In genomic region chr4:6509587-6509986, GRCh38 we compare ENCODE assay signal across 25 cellular contexts. TPM values are rescaled to one million over a fixed set of nuclear protein-coding genes. Genes with fewer than 3 reads are reported as not detected.
DNase-seq lines count a peak whose midpoint lies in the region; ATAC-seq, FAIRE-seq and TF ChIP-seq lines count a peak whose summit lies in the region.
"Had no signal": no experiment of that assay in that cellular context is flagged by ENCODE, and none has a peak within 500 bp of the region (broad histone marks: within the 10 kb centered on the region; RNA-seq: fewer than 3 reads in every experiment).

No MANE protein-coding gene starts in this region.

- H3K4me3 ChIP-seq in choroid plexus epithelial cell (ENCODE audit: low read depth, low read length), result no peak overlapping the region
- no peak overlapping the region for H3K4me3 ChIP-seq in WERI-Rb-1 (ENCODE audit: low read depth, low read length)
- H3K4me3 ChIP-seq: tibial artery had no signal

- H3K36me3 ChIP-seq in WERI-Rb-1, result no peaks in the 10 kb centered on the region
- H3K36me3 ChIP-seq: tibial artery had no signal

- peaks cover 12% of the 10 kb centered on the region for H3K9me3 Mint-ChIP-seq in progenitor cell of endocrine pancreas (ENCODE audit: low read depth)

- DNase-seq in Caki2 (ENCODE audit: low read depth), result peak; percentile 52
- DNase-seq in HTR-8/SVneo (ENCODE audit: insufficient read length, low spot score), result peak; percentile 19
- DNase-seq in choroid plexus epithelial cell (ENCODE audit: low read depth), result peak; percentile 12
- DNase-seq in progenitor cell of endocrine pancreas (ENCODE audit: low spot score, unreplicated experiment), result no peak
- DNase-seq in foreskin keratinocyte, result no peak
- no peak for DNase-seq in WERI-Rb-1
- DNase-seq in activated effector memory CD4-positive, alpha-beta T cell treated with Interleukin-2 at 50 U/mL for 16 hours, result no peak
- no peak for DNase-seq in stimulated activated CD4-positive, alpha-beta T cell treated with anti-CD3 and anti-CD28 coated beads, Interleukin-4, amount 100 ng/mL, for 1 hour
- DNase-seq: activated CD4-positive, alpha-beta T cell treated with anti-CD3 and anti-CD28 coated beads, Interleukin-2, amount 50 U/mL, for 48 hours; activated naive CD4-positive, alpha-beta T cell treated with anti-CD3 and anti-CD28 coated beads for 36 hours; anterior cingulate cortex; CD8-positive, alpha-beta memory T cell; cerebellar nuclear complex; effector memory CD4-positive, alpha-beta T cell; EL; midbrain; NCI-H146; NCI-H69; SHP77; small intestine; stimulated activated naive CD8-positive, alpha-beta T cell treated with anti-CD3 and anti-CD28 coated beads, Interleukin-15, Interleukin-2, amounts not matched to agents 100 U/mL and 50 U/mL, for 24 hours had no signal

- ATAC-seq in foreskin keratinocyte, result no peak
- ATAC-seq: HepG2; natural killer cell treated with Interleukin-12 subunit alpha and Interleukin-12 subunit beta and Interleukin-15 and Interleukin-18, amount 100 ng/mL, for 72 hours; stimulated activated naive CD8-positive, alpha-beta T cell treated with anti-CD3 and anti-CD28 coated beads, Interleukin-15, Interleukin-2, amounts not matched to agents 100 U/mL and 50 U/mL, for 24 hours had no signal

- H3K27me3 ChIP-seq in foreskin keratinocyte, result no peaks in the 10 kb centered on the region
- no peaks in the 10 kb centered on the region for H3K27me3 ChIP-seq in WERI-Rb-1 (ENCODE audit: insufficient read depth, low read depth, severe bottlenecking)
- H3K27me3 ChIP-seq: tibial artery had no signal

- H3K4me3 Mint-ChIP-seq in progenitor cell of endocrine pancreas (ENCODE audit: low read depth), result no peak overlapping the region
- H3K4me3 Mint-ChIP-seq: activated naive CD4-positive, alpha-beta T cell treated with anti-CD3 and anti-CD28 coated beads for 36 hours; CD8-positive, alpha-beta memory T cell; natural killer cell treated with Interleukin-12 subunit alpha and Interleukin-12 subunit beta and Interleukin-15 and Interleukin-18, amount 100 ng/mL, for 72 hours had no signal

- peaks cover 4% of the 10 kb centered on the region for H3K36me3 Mint-ChIP-seq in progenitor cell of endocrine pancreas (ENCODE audit: insufficient read depth)

- H3K4me1 ChIP-seq in foreskin keratinocyte, result no peaks in the 10 kb centered on the region
- H3K4me1 ChIP-seq: tibial artery had no signal

- H3K27ac Mint-ChIP-seq in progenitor cell of endocrine pancreas, result peak overlapping the region; percentile 6
- H3K27ac Mint-ChIP-seq: activated naive CD4-positive, alpha-beta T cell treated with anti-CD3 and anti-CD28 coated beads for 36 hours; CD8-positive, alpha-beta memory T cell; natural killer cell treated with Interleukin-12 subunit alpha and Interleukin-12 subunit beta and Interleukin-15 and Interleukin-18, amount 100 ng/mL, for 72 hours had no signal

- no peaks in the 10 kb centered on the region for H3K27me3 Mint-ChIP-seq in progenitor cell of endocrine pancreas

- H3K27ac ChIP-seq in foreskin keratinocyte, result no peak overlapping the region
- H3K27ac ChIP-seq in WERI-Rb-1, result no peak overlapping the region
- H3K27ac ChIP-seq: tibial artery had no signal

- peaks cover 9% of the 10 kb centered on the region for H3K4me1 Mint-ChIP-seq in progenitor cell of endocrine pancreas (ENCODE audit: low read depth)

- no peak for FAIRE-seq in HTR-8/SVneo (lab: Jason Lieb, UNC)
- FAIRE-seq: HepG2, small intestine had no signal

- TF ChIP-seq CTCF in choroid plexus epithelial cell (conservative IDR thresholded peaks at IDR 0.05; ENCODE audit: low read depth, low read length), result no peak
- TF ChIP-seq CTCF in progenitor cell of endocrine pancreas (IDR thresholded peaks at IDR 0.05; ENCODE audit: unreplicated experiment), result no peak
- no peak for TF ChIP-seq CTCF in foreskin keratinocyte (conservative IDR thresholded peaks at IDR 0.05)
- TF ChIP-seq CTCF in WERI-Rb-1 (IDR thresholded peaks at IDR 0.05; ENCODE audit: low read depth, low read length), result no peak

- in situ Hi-C loops in Caki2 (cut with HindIII; ENCODE audit: low pct_unique_long_range_greater_than_20kb, low sequenced_read_pairs), result no loop called here

- H3K9me3 ChIP-seq in WERI-Rb-1 (ENCODE audit: severe bottlenecking), result peaks cover 14% of the 10 kb centered on the region

RNA-seq across cellular contexts. Expression of gene PPP2R2C, which starts 37.2 kb away (rescaled TPM):
- total RNA-seq in Caki2 (2014; rRNA removed; shearing (Covaris generic); ENCODE audit: low replicate concordance), result 38.9 and 51.9 TPM in 2 replicates
- total RNA-seq in progenitor cell of endocrine pancreas (0.19 and 0.29 TPM in 2 replicates), foreskin keratinocyte (0.18 and 1.1 TPM in 2 replicates)
- polyA plus RNA-seq in foreskin keratinocyte, result 0.10 and 0.54 TPM in 2 replicates
- total RNA-seq: activated naive CD4-positive, alpha-beta T cell treated with anti-CD3 and anti-CD28 coated beads for 36 hours; CD8-positive, alpha-beta memory T cell; natural killer cell treated with Interleukin-12 subunit alpha and Interleukin-12 subunit beta and Interleukin-15 and Interleukin-18, amount 100 ng/mL, for 72 hours; T-helper 1 cell treated with Interleukin-12 subunit alpha and Interleukin-12 subunit beta and Interleukin-4 antibody, amounts not matched to agents 30 ng/mL and 1 ng/mL, for 36 hours had no signal
- polyA plus RNA-seq: CD8-positive, alpha-beta memory T cell had no signal

Comparison
In these comparisons a context has a peak if more than half of its experiments do, and no peak if none do; other contexts are left out.
1. DNase-seq: peak in Caki2 (single experiment), HTR-8/SVneo (single experiment) and choroid plexus epithelial cell (single experiment); none in progenitor cell of endocrine pancreas (single experiment), foreskin keratinocyte (0 of 2), WERI-Rb-1 (single experiment), activated effector memory CD4-positive, alpha-beta T cell treated with Interleukin-2 at 50 U/mL for 16 hours (single experiment) and stimulated activated CD4-positive, alpha-beta T cell treated with anti-CD3 and anti-CD28 coated beads, Interleukin-4, amount 100 ng/mL, for 1 hour (single experiment).
2. RNA of gene PPP2R2C, which starts 37.2 kb away (total RNA-seq): 38.9 to 51.9 TPM in Caki2; 0.19 to 0.29 TPM in progenitor cell of endocrine pancreas and 0.18 to 1.1 TPM in foreskin keratinocyte; every median in the first group is over 10 times any median in the second.